2 cellular contexts compared by ENCODE assay signal in the genomic region with DNA sequence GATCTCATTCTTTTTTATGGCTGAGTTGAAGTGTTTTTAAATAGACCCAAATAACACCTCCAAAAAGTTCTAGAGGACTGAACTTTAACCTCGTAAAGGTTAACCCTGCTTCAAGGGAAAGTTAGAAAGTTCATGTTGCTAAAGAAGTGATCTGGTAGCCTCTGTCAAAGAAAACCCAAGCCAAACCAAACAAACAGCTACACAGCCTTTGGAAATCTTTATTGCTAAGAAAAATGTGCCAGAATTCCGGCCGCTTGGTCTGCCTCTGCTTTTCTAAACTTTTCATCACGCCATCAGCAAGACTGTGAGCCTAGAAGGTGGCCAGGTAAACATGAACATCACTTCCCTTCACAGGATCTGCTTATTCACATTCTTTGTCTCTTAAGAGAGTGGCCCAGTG.
TF ChIP-seq lines count a peak whose summit lies in the region.

No MANE protein-coding gene starts in this region.

TF ChIP-seq in GM23338, 12 proteins besides CTCF, POLR2A, EP300 and RAD21 (continued from another document):
- TF ChIP-seq, protein P1, sequence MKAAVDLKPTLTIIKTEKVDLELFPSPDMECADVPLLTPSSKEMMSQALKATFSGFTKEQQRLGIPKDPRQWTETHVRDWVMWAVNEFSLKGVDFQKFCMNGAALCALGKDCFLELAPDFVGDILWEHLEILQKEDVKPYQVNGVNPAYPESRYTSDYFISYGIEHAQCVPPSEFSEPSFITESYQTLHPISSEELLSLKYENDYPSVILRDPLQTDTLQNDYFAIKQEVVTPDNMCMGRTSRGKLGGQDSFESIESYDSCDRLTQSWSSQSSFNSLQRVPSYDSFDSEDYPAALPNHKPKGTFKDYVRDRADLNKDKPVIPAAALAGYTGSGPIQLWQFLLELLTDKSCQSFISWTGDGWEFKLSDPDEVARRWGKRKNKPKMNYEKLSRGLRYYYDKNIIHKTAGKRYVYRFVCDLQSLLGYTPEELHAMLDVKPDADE (IDR thresholded peaks at IDR 0.05) = no peak
- TF ChIP-seq EZH2 (IDR thresholded peaks at IDR 0.05; ENCODE audit: low read depth, unreplicated experiment) = no peak
- TF ChIP-seq CREB1 (CRISPR knock-in tag; IDR thresholded peaks at IDR 0.05; ENCODE audit: low read depth) = no peak
- no peak for TF ChIP-seq EZH2phosphoT487 (IDR thresholded peaks at IDR 0.05; ENCODE audit: unreplicated experiment)
- no peak for TF ChIP-seq NANOG (IDR thresholded peaks at IDR 0.05; ENCODE audit: borderline replicate concordance)

TF ChIP-seq in WTC11, 78 proteins besides CTCF, POLR2A, EP300 and RAD21 (continued from another document):
- TF ChIP-seq, protein P2, sequence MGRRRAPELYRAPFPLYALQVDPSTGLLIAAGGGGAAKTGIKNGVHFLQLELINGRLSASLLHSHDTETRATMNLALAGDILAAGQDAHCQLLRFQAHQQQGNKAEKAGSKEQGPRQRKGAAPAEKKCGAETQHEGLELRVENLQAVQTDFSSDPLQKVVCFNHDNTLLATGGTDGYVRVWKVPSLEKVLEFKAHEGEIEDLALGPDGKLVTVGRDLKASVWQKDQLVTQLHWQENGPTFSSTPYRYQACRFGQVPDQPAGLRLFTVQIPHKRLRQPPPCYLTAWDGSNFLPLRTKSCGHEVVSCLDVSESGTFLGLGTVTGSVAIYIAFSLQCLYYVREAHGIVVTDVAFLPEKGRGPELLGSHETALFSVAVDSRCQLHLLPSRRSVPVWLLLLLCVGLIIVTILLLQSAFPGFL (CRISPR knock-in tag; IDR thresholded peaks at IDR 0.05; ENCODE audit: borderline replicate concordance) = no peak
- TF ChIP-seq, protein P3, sequence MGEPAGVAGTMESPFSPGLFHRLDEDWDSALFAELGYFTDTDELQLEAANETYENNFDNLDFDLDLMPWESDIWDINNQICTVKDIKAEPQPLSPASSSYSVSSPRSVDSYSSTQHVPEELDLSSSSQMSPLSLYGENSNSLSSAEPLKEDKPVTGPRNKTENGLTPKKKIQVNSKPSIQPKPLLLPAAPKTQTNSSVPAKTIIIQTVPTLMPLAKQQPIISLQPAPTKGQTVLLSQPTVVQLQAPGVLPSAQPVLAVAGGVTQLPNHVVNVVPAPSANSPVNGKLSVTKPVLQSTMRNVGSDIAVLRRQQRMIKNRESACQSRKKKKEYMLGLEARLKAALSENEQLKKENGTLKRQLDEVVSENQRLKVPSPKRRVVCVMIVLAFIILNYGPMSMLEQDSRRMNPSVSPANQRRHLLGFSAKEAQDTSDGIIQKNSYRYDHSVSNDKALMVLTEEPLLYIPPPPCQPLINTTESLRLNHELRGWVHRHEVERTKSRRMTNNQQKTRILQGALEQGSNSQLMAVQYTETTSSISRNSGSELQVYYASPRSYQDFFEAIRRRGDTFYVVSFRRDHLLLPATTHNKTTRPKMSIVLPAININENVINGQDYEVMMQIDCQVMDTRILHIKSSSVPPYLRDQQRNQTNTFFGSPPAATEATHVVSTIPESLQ (CRISPR knock-in tag; IDR thresholded peaks at IDR 0.05) = no peak
- TF ChIP-seq CREM (CRISPR knock-in tag; IDR thresholded peaks at IDR 0.05) = no peak
TF ChIP-seq in WTC11: peak in this region for 0.
